10 cellular contexts compared by ENCODE assay signal in genomic region chr16:81405702-81406113, GRCh38. TPM values are rescaled to one million over a fixed set of nuclear protein-coding genes. Genes with fewer than 3 reads are reported as not detected.
DNase-seq lines count a peak whose midpoint lies in the region; FAIRE-seq and TF ChIP-seq lines count a peak whose summit lies in the region.
"Had no signal": no experiment of that assay in that cellular context is flagged by ENCODE, and none has a peak within 500 bp of the region (broad histone marks: within the 10 kb centered on the region; RNA-seq: fewer than 3 reads in every experiment).

No MANE protein-coding gene starts in this region.

- no peaks in the 10 kb centered on the region for H3K27me3 ChIP-seq in kidney epithelial cell (ENCODE audit: control insufficient read depth, insufficient read depth, low read length)

- no peak overlapping the region for H3K4me3 ChIP-seq in astrocyte of the spinal cord (ENCODE audit: low read depth, low read length)
- H3K4me3 ChIP-seq in kidney epithelial cell (ENCODE audit: low read depth, low read length) = no peak overlapping the region

- in situ Hi-C loops in astrocyte of the spinal cord (cut with HindIII; ENCODE audit: low sequenced_read_pairs) = no loop called here

- peak; percentile 25 for FAIRE-seq in A204.1 (lab: Jason Lieb, UNC)

- intact Hi-C loops in posterior cingulate gyrus (cut with DNase I) = no loop called here

- TF ChIP-seq POLR2A in erythroblast (IDR thresholded peaks at IDR 0.05; ENCODE audit: low read length) = no peak

- TF ChIP-seq CTCF in astrocyte of the spinal cord (IDR thresholded peaks at IDR 0.05; ENCODE audit: low read depth, low read length) = peak; percentile 17
- TF ChIP-seq CTCF in kidney epithelial cell (IDR thresholded peaks at IDR 0.05; ENCODE audit: insufficient read depth, low read length, poor library complexity, severe bottlenecking) = peak; percentile 25

- H3K36me3 ChIP-seq in kidney epithelial cell (ENCODE audit: control insufficient read depth, insufficient read depth, low read length) = no peaks in the 10 kb centered on the region

- DNase-seq in HPDE6-E6E7 (ENCODE audit: extremely low spot score) (peak; percentile 96), astrocyte of the spinal cord (ENCODE audit: low read depth, low spot score) (peak; percentile 93), kidney epithelial cell (ENCODE audit: low read depth) (peak; percentile 98), erythroblast (lab: John Stamatoyannopoulos, UW) (no peak), posterior cingulate gyrus (no peak)
- no peak for DNase-seq in stimulated activated CD4-positive, alpha-beta T cell treated with anti-CD3 and anti-CD28 coated beads, Interleukin-15, amount 100 ng/mL, for 24 hours
- DNase-seq in activated CD8-positive, alpha-beta memory T cell treated with anti-CD3 and anti-CD28 coated beads, Interleukin-2, amount 50 U/mL, for 4 hours = no peak
- DNase-seq: CD8-positive, alpha-beta memory T cell; nucleus accumbens had no signal

RNA-seq across cellular contexts. Expression of gene CMIP, which starts 38.9 kb away (rescaled TPM):
- 27.7 and 41.6 TPM in 2 replicates for total RNA-seq in kidney epithelial cell

Comparison
In these comparisons a context has a peak if more than half of its experiments do, and no peak if none do; other contexts are left out.
1. DNase-seq: peak in HPDE6-E6E7 (single experiment), astrocyte of the spinal cord (single experiment) and kidney epithelial cell (single experiment); none in stimulated activated CD4-positive, alpha-beta T cell treated with anti-CD3 and anti-CD28 coated beads, Interleukin-15, amount 100 ng/mL, for 24 hours (single experiment), activated CD8-positive, alpha-beta memory T cell treated with anti-CD3 and anti-CD28 coated beads, Interleukin-2, amount 50 U/mL, for 4 hours (single experiment), erythroblast (0 of 2) and posterior cingulate gyrus (0 of 10).